11 cellular contexts compared by ENCODE assay signal in the genomic region with DNA sequence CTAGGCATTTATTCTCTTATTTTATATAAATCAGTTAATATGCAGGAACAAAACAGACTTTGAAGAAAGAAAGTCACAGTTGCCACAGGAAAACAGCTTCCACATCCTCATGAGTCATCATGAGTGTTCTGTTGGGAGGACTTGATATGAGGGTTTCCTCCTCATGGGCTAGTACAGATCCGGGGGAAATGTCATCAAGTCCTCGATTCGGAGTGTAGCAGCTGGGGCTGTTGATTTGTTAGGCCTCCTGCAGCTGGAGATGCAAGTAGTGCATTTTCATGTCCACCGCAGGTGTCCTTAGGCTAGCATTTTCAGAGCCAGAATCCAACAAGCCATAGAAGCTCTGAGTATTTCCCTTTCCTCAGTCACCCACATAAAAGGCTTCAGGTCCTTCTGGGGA. TPM values are rescaled to one million over a fixed set of nuclear protein-coding genes. Genes with fewer than 3 reads are reported as not detected.
DNase-seq lines count a peak whose midpoint lies in the region; ATAC-seq and TF ChIP-seq lines count a peak whose summit lies in the region.
"Had no signal": no experiment of that assay in that cellular context is flagged by ENCODE, and none has a peak within 500 bp of the region (broad histone marks: within the 10 kb centered on the region; RNA-seq: fewer than 3 reads in every experiment).

No MANE protein-coding gene starts in this region.

- H3K27me3 ChIP-seq in skeletal muscle satellite cell (ENCODE audit: control insufficient read depth, insufficient read depth, low read length) = no peaks in the 10 kb centered on the region
- H3K27me3 ChIP-seq in CD8-positive, alpha-beta T cell (ENCODE audit: insufficient read depth, low read length) = no peaks in the 10 kb centered on the region

- no peak overlapping the region for H3K4me3 Mint-ChIP-seq in CD8-positive, alpha-beta T cell

- POLR2A ChIA-PET in CD8-positive, alpha-beta T cell (lab: Charles Lee) = no interaction called here

- no peak overlapping the region for H3K9ac ChIP-seq in skeletal muscle satellite cell (ENCODE audit: low read depth, low read length)

- no peaks in the 10 kb centered on the region for H3K9me3 ChIP-seq in skeletal muscle satellite cell (replicated peaks; ENCODE audit: low read length)
- H3K9me3 ChIP-seq in CD8-positive, alpha-beta T cell (ENCODE audit: low read length) = no peaks in the 10 kb centered on the region
- H3K9me3 ChIP-seq: tibial artery had no signal

- H3K27me3 Mint-ChIP-seq in CD8-positive, alpha-beta T cell (ENCODE audit: low read depth) = peaks cover 2% of the 10 kb centered on the region

- DNase-seq in SIG-M5 treated with dmso at 0.1 percent for 504 hours (lab: John Stamatoyannopoulos, UW; ENCODE audit: unreplicated experiment) = peak; percentile 50
- no peak for DNase-seq in SIG-M5 (lab: John Stamatoyannopoulos, UW)
- peak; percentile 24 for DNase-seq in OCI-M2 (lab: John Stamatoyannopoulos, UW; ENCODE audit: unreplicated experiment)
- peak; percentile 78 for DNase-seq in choroid plexus epithelial cell (ENCODE audit: low read depth)
- no peak for DNase-seq in CD8-positive, alpha-beta T cell
- DNase-seq in NCI-H2107 (lab: John Stamatoyannopoulos, UW) = no peak
- DNase-seq: NCI-H82, retina, tibial artery had no signal

- intact Hi-C loops in CD8-positive, alpha-beta T cell (cut with DNase I, micrococcal nuclease) = loop anchor here in 1 of 2 experiments (2.0 kb wide), 1 partner anchor 19 kb away; no protein-coding TSS in a partner anchor

- no peak for TF ChIP-seq CTCF in choroid plexus epithelial cell (conservative IDR thresholded peaks at IDR 0.05; ENCODE audit: low read depth, low read length)
- TF ChIP-seq CTCF in CD8-positive, alpha-beta T cell (IDR thresholded peaks at IDR 0.05) = no peak

- H3K36me3 Mint-ChIP-seq in CD8-positive, alpha-beta T cell = no peaks in the 10 kb centered on the region

- peaks cover 6% of the 10 kb centered on the region for H3K4me1 Mint-ChIP-seq in CD8-positive, alpha-beta T cell (ENCODE audit: low read depth)

- peak overlapping the region; percentile 12 for H3K4me2 ChIP-seq in skeletal muscle satellite cell (ENCODE audit: low read length)

- H3K4me3 ChIP-seq in choroid plexus epithelial cell (ENCODE audit: low read depth, low read length) (no peak overlapping the region), skeletal muscle satellite cell (ENCODE audit: low read length) (no peak overlapping the region)
- H3K4me3 ChIP-seq in CD8-positive, alpha-beta T cell (ENCODE audit: low read depth, low read length) = no peak overlapping the region
- H3K4me3 ChIP-seq: tibial artery had no signal

- no peaks in the 10 kb centered on the region for H3K36me3 ChIP-seq in skeletal muscle satellite cell (ENCODE audit: insufficient read depth, low read length)
- H3K36me3 ChIP-seq in CD8-positive, alpha-beta T cell (ENCODE audit: insufficient read depth, low read length) = no peaks in the 10 kb centered on the region
- H3K36me3 ChIP-seq: tibial artery had no signal

- no peak overlapping the region for H3K27ac Mint-ChIP-seq in CD8-positive, alpha-beta T cell

- CTCF ChIA-PET in CD8-positive, alpha-beta T cell (lab: Charles Lee) = interaction anchor here (1.0 to 1.8 kb wide), 3 partner anchors 8 to 108 kb away, joined by 3 read pairs; no protein-coding TSS in a partner anchor

- peaks cover 14% of the 10 kb centered on the region for H3K4me1 ChIP-seq in skeletal muscle satellite cell (ENCODE audit: control insufficient read depth, insufficient read depth, low read length)
- no peaks in the 10 kb centered on the region for H3K4me1 ChIP-seq in CD8-positive, alpha-beta T cell (ENCODE audit: insufficient read depth, low read length)
- H3K4me1 ChIP-seq: tibial artery had no signal

- ATAC-seq in CD8-positive, alpha-beta T cell = no peak
- no peak for ATAC-seq in GM21381 (IDR thresholded peaks at IDR 0.05; ENCODE audit: unreplicated experiment)

- H3K9me3 Mint-ChIP-seq in CD8-positive, alpha-beta T cell = no peaks in the 10 kb centered on the region

- H3K27ac ChIP-seq in CD8-positive, alpha-beta T cell (ENCODE audit: low read depth, low read length) = no peak overlapping the region
- H3K27ac ChIP-seq: tibial artery had no signal

RNA-seq across cellular contexts. Expression of a gene that starts 36.7 kb away (rescaled TPM):
- not detected in 2 replicates for total RNA-seq in skeletal muscle satellite cell (2012; rRNA removed)
- total RNA-seq in CD8-positive, alpha-beta T cell = not detected

RNA-seq across cellular contexts. Expression of a gene that starts 48.4 kb away (rescaled TPM):
- total RNA-seq in skeletal muscle satellite cell (2012; rRNA removed) = not detected in 2 replicates
- 1 to 10 TPM; 3.1 to 3.4 TPM for total RNA-seq in CD8-positive, alpha-beta T cell

Comparison
In these comparisons a context has a peak if more than half of its experiments do, and no peak if none do; other contexts are left out.
1. DNase-seq: peak in SIG-M5 treated with dmso at 0.1 percent for 504 hours (single experiment), OCI-M2 (single experiment) and choroid plexus epithelial cell (single experiment); none in SIG-M5 (single experiment), CD8-positive, alpha-beta T cell (0 of 7) and NCI-H2107 (single experiment).